31 cellular contexts compared by ENCODE assay signal in the genomic region with DNA sequence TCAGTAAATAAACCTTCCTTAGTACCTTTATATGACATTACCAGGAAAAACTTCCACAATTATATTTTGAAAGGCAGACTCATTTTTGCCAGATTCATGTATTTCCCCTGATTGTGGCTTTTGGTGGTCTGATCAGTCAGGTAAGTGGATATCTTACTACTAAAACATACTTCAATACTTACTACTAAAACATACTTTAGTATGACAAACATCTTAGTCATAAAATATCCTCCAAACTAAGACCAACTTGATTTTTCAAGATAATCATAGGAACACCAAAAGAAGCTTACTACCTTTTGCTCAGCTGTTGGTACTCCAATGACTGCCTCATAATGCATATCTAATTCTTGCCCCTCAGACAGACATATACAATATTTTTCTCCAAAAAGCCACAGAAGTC. TPM values are rescaled to one million over a fixed set of nuclear protein-coding genes. Genes with fewer than 3 reads are reported as not detected.
A peak's percentile ranks its signal among the peaks of the same experiment; 100 is the strongest.
DNase-seq lines count a peak whose midpoint lies in the region; ATAC-seq and TF ChIP-seq lines count a peak whose summit lies in the region.
"Had no signal": no experiment of that assay in that cellular context is flagged by ENCODE, and none has a peak within 500 bp of the region (broad histone marks: within the 10 kb centered on the region; RNA-seq: fewer than 3 reads in every experiment).

No MANE protein-coding gene starts in this region.

- peaks cover 15% of the 10 kb centered on the region for H3K36me3 Mint-ChIP-seq in endothelial cell (ENCODE audit: low read depth, unreplicated experiment)
- H3K36me3 Mint-ChIP-seq in stimulated activated memory B cell treated with anti-CD40 and anti-IgM and Interleukin-4, amounts not matched to agents 10 μg/mL and 1 μg/mL and 100 μg/mL, for 72 hours: no peaks in the 10 kb centered on the region
- H3K36me3 Mint-ChIP-seq: activated naive CD8-positive, alpha-beta T cell treated with anti-CD3 and anti-CD28 coated beads, Interleukin-2, amount 10 ng/mL, durations not matched to agents 7 days and 5 days; naive B cell had no signal

- peaks cover 85% of the 10 kb centered on the region for H3K4me1 Mint-ChIP-seq in endothelial cell (ENCODE audit: unreplicated experiment)
- H3K4me1 Mint-ChIP-seq in stimulated activated memory B cell treated with anti-CD40 and anti-IgM and Interleukin-4, amounts not matched to agents 10 μg/mL and 1 μg/mL and 100 μg/mL, for 72 hours: no peaks in the 10 kb centered on the region
- H3K4me1 Mint-ChIP-seq: activated naive CD8-positive, alpha-beta T cell treated with anti-CD3 and anti-CD28 coated beads, Interleukin-2, amount 10 ng/mL, durations not matched to agents 7 days and 5 days; naive B cell had no signal

- TF ChIP-seq CTCF in HCT116 (IDR thresholded peaks at IDR 0.05 in 2 of 3, conservative IDR thresholded peaks at IDR 0.05 in 1 of 3; ENCODE audit: borderline replicate concordance in 1 of 3, insufficient read depth in 1 of 3, low read depth in 2 of 3, low read length in 2 of 3): no peak
- no peak for TF ChIP-seq CTCF in PC-3 (conservative IDR thresholded peaks at IDR 0.05; ENCODE audit: low read depth, low read length)
- TF ChIP-seq CTCF in endothelial cell (IDR thresholded peaks at IDR 0.05; ENCODE audit: unreplicated experiment): no peak
- no peak for TF ChIP-seq CTCF in smooth muscle cell (IDR thresholded peaks at IDR 0.05; ENCODE audit: borderline replicate concordance, insufficient read depth, poor library complexity, severe bottlenecking)

- H4K20me1 ChIP-seq in HCT116 (ENCODE audit: insufficient read depth) (peaks cover 23% of the 10 kb centered on the region; the same call in 1 of the 2 replicates), PC-3 (ENCODE audit: low read length) (peaks cover 90% of the 10 kb centered on the region), smooth muscle cell (ENCODE audit: low read depth) (peaks cover 99% of the 10 kb centered on the region)

- H3K4me3 Mint-ChIP-seq in endothelial cell (ENCODE audit: unreplicated experiment): peak overlapping the region; percentile 16
- H3K4me3 Mint-ChIP-seq in stimulated activated memory B cell treated with anti-CD40 and anti-IgM and Interleukin-4, amounts not matched to agents 10 μg/mL and 1 μg/mL and 100 μg/mL, for 72 hours: no peak overlapping the region
- H3K4me3 Mint-ChIP-seq: activated naive CD8-positive, alpha-beta T cell treated with anti-CD3 and anti-CD28 coated beads, Interleukin-2, amount 10 ng/mL, durations not matched to agents 7 days and 5 days; naive B cell had no signal

- H3K36me3 ChIP-seq in HCT116 (ENCODE audit: control insufficient read depth in 1 of 2, insufficient read depth in 2 of 2, low read length in 2 of 2) (no peaks in the 10 kb centered on the region), PC-3 (ENCODE audit: low read depth, low read length) (no peaks in the 10 kb centered on the region), smooth muscle cell (ENCODE audit: low read depth) (no peaks in the 10 kb centered on the region)
- H3K36me3 ChIP-seq: cardiac muscle cell, heart left ventricle, neutrophil, tibial nerve had no signal

- H3K4me3 ChIP-seq in HCT116 (replicated peaks in 1 of 2; ENCODE audit: low read depth in 1 of 2, low read length in 2 of 2) (no peak overlapping the region), PC-3 (ENCODE audit: low read length) (peak overlapping the region; percentile 32), smooth muscle cell (no peak overlapping the region)
- H3K4me3 ChIP-seq: cardiac muscle cell, heart left ventricle, tibial nerve had no signal

- CTCF ChIA-PET in HCT116 (lab: Charles Lee): interaction anchor here (1.0 kb wide), 1 partner anchor 10 kb away, joined by 3 read pairs; a partner anchor contains a TSS
- CTCF ChIA-PET in PC-3 (lab: Charles Lee): interaction anchor here (0.8 kb wide), 2 partner anchors 113 to 126 kb away, joined by 3 read pairs; no protein-coding TSS in a partner anchor

- RAD21 ChIA-PET in HCT116 (lab: Charles Lee; ENCODE audit: low non-redundant PET in 1 of 2, low total read pairs in 2 of 2, uncharacterized antibody in 2 of 2, unreplicated experiment in 2 of 2): no interaction called here

- POLR2A ChIA-PET in HCT116 (lab: Charles Lee) (no interaction called here), PC-3 (lab: Charles Lee; ENCODE audit: unreplicated experiment) (interaction anchor here (0.6 kb wide), 1 partner anchor 110 kb away, joined by 3 read pairs; no protein-coding TSS in a partner anchor)

- DNase-seq in HCT116 (ENCODE audit: low read depth, low spot score) (no peak), PC-3 (peak; percentile 54), endothelial cell (ENCODE audit: low spot score) (no peak), smooth muscle cell (lab: John Stamatoyannopoulos, UW; ENCODE audit: unreplicated experiment) (no peak), DMS 273 treated with DMSO at 0.1 percent for 48 hours (lab: John Stamatoyannopoulos, UW) (no peak)
- DNase-seq: activated CD4-positive, alpha-beta T cell treated with anti-CD3 and anti-CD28 coated beads, Interleukin-2, amount 50 U/mL, for 48 hours; activated CD4-positive, CD25-positive, alpha-beta regulatory T cell treated with anti-CD3 and anti-CD28 coated beads, Interleukin-2, amount 50 U/mL, for 72 hours; activated gamma-delta T cell treated with Interleukin-2 at 50 U/mL for 16 hours; activated naive CD8-positive, alpha-beta T cell treated with anti-CD3 and anti-CD28 coated beads, Interleukin-2, amount 10 ng/mL, durations not matched to agents 7 days and 5 days; activated T-cell treated with anti-CD3 and anti-CD28 coated beads, Interleukin-2, amount 50 U/mL, for 48 hours; aorta; DMS79; effector CD4-positive, alpha-beta T cell; erythroblast; GF-D8; H7; heart left ventricle; midbrain; naive B cell; NCI-H1048; NCI-H446 treated with DMSO at 0.1 percent for 48 hours; NCI-H774; stimulated activated CD4-positive, alpha-beta T cell treated with anti-CD3 and anti-CD28 coated beads, Interleukin-4, amount 100 ng/mL, for 1 hour; T-helper 1 cell had no signal

- peaks cover 13% of the 10 kb centered on the region for H3F3A ChIP-seq in PC-3 (ENCODE audit: low read length, unreplicated experiment)
- no peaks in the 10 kb centered on the region for H3F3A ChIP-seq in smooth muscle cell (ENCODE audit: low read depth)

- H2AFZ ChIP-seq in HCT116 (ENCODE audit: low read depth, low read length, poor library complexity, severe bottlenecking) (no peak overlapping the region), PC-3 (ENCODE audit: low read length) (no peak overlapping the region), smooth muscle cell (ENCODE audit: low read depth) (no peak overlapping the region)

- H3K27me3 ChIP-seq in HCT116 (ENCODE audit: insufficient read depth, low read length): no peaks in the 10 kb centered on the region
- H3K27me3 ChIP-seq in PC-3 (ENCODE audit: low read length): no peaks in the 10 kb centered on the region
- H3K27me3 ChIP-seq in smooth muscle cell (ENCODE audit: low read depth): no peaks in the 10 kb centered on the region
- H3K27me3 ChIP-seq: cardiac muscle cell, tibial nerve had no signal

- peak overlapping the region; percentile 34 for H3K4me2 ChIP-seq in HCT116 (ENCODE audit: low read length)
- peak overlapping the region; percentile 59 for H3K4me2 ChIP-seq in PC-3 (ENCODE audit: low read length)
- H3K4me2 ChIP-seq in smooth muscle cell: peak overlapping the region; percentile 30

- H3K9me3 Mint-ChIP-seq in endothelial cell (ENCODE audit: unreplicated experiment): no peaks in the 10 kb centered on the region
- H3K9me3 Mint-ChIP-seq in stimulated activated memory B cell treated with anti-CD40 and anti-IgM and Interleukin-4, amounts not matched to agents 10 μg/mL and 1 μg/mL and 100 μg/mL, for 72 hours: peaks cover 15% of the 10 kb centered on the region

- no peak for TF ChIP-seq POLR2A in HCT116 (IDR thresholded peaks at IDR 0.05; ENCODE audit: borderline replicate concordance, extremely low read depth, insufficient read depth, insufficient read length)

- BruUV-seq in HCT116 (replicated peaks; lab: Mats Ljungman, UMichigan) (no TSS peak), PC-3 (replicated peaks; lab: Mats Ljungman, UMichigan) (no TSS peak)

- H3K79me2 ChIP-seq in HCT116 (ENCODE audit: insufficient read depth, low read length): peaks cover 99% of the 10 kb centered on the region
- peaks cover 100% of the 10 kb centered on the region for H3K79me2 ChIP-seq in PC-3 (ENCODE audit: low read length)
- peaks cover 100% of the 10 kb centered on the region for H3K79me2 ChIP-seq in smooth muscle cell (ENCODE audit: low read depth)

- H3K4me1 ChIP-seq in HCT116 (ENCODE audit: control insufficient read depth in 1 of 2, insufficient read depth in 2 of 2, low read length in 2 of 2): peaks cover 12 to 44% of the 10 kb centered on the region in 2 experiments; a peak in 3 of 4 replicates
- peaks cover 64% of the 10 kb centered on the region for H3K4me1 ChIP-seq in PC-3 (ENCODE audit: insufficient read depth, low read length)
- H3K4me1 ChIP-seq in smooth muscle cell (ENCODE audit: low read depth): peaks cover 21% of the 10 kb centered on the region

- intact Hi-C loops in HCT116 (cut with micrococcal nuclease): no loop called here
- intact Hi-C loops in PC-3 (cut with micrococcal nuclease): no loop called here

- H3K27ac ChIP-seq in HCT116 (ENCODE audit: low read depth, low read length) (no peak overlapping the region), PC-3 (ENCODE audit: low read length) (peak overlapping the region; percentile 47), smooth muscle cell (ENCODE audit: low read depth) (peak overlapping the region; percentile 68)
- H3K27ac ChIP-seq: cardiac muscle cell, neutrophil, RWPE1, tibial nerve had no signal

- H3K9ac ChIP-seq in HCT116 (ENCODE audit: low read length): no peak overlapping the region
- H3K9ac ChIP-seq in PC-3 (ENCODE audit: low read length): no peak overlapping the region
- no peak overlapping the region for H3K9ac ChIP-seq in smooth muscle cell (ENCODE audit: low read depth)

- peak overlapping the region; percentile 64 for H3K27ac Mint-ChIP-seq in endothelial cell (ENCODE audit: unreplicated experiment)
- no peak overlapping the region for H3K27ac Mint-ChIP-seq in stimulated activated memory B cell treated with anti-CD40 and anti-IgM and Interleukin-4, amounts not matched to agents 10 μg/mL and 1 μg/mL and 100 μg/mL, for 72 hours
- H3K27ac Mint-ChIP-seq: activated naive CD8-positive, alpha-beta T cell treated with anti-CD3 and anti-CD28 coated beads, Interleukin-2, amount 10 ng/mL, durations not matched to agents 7 days and 5 days; naive B cell had no signal

- TF ChIP-seq RAD21 in HCT116 (IDR thresholded peaks at IDR 0.05; ENCODE audit: low read depth): no peak

- peaks cover 4% of the 10 kb centered on the region for H3K27me3 Mint-ChIP-seq in endothelial cell (ENCODE audit: unreplicated experiment)
- H3K27me3 Mint-ChIP-seq in stimulated activated memory B cell treated with anti-CD40 and anti-IgM and Interleukin-4, amounts not matched to agents 10 μg/mL and 1 μg/mL and 100 μg/mL, for 72 hours: peaks cover 48% of the 10 kb centered on the region

- H3K9me2 ChIP-seq in HCT116 (ENCODE audit: insufficient read depth) (no peaks in the 10 kb centered on the region), PC-3 (replicated peaks; ENCODE audit: low read length) (no peaks in the 10 kb centered on the region)

- ATAC-seq in HCT116 (no peak), PC-3 (peak; percentile 16), GM18873 (IDR thresholded peaks at IDR 0.05; ENCODE audit: low FRiP score, unreplicated experiment) (no peak)
- no peak for ATAC-seq in stimulated activated memory B cell treated with anti-CD40 and anti-IgM and Interleukin-4, amounts not matched to agents 10 μg/mL and 1 μg/mL and 100 μg/mL, for 72 hours
- ATAC-seq: sciatic nerve had no signal

- H3K9me3 ChIP-seq in HCT116 (ENCODE audit: control insufficient read depth in 1 of 2, insufficient read depth in 1 of 2, low read depth in 1 of 2, low read length in 2 of 2): no peaks in the 10 kb centered on the region
- H3K9me3 ChIP-seq in PC-3 (ENCODE audit: low read length): no peaks in the 10 kb centered on the region
- no peaks in the 10 kb centered on the region for H3K9me3 ChIP-seq in smooth muscle cell (replicated peaks; ENCODE audit: low read depth)
- H3K9me3 ChIP-seq: heart left ventricle, neutrophil had no signal

RNA-seq across cellular contexts. Expression of a gene that starts 9.3 kb away (rescaled TPM):
- total RNA-seq in HCT116 (2021; ENCODE audit: unreplicated experiment): 83.6 TPM
- polyA plus RNA-seq in HCT116 (2012): 34.7 and 39.7 TPM in 2 replicates
- total RNA-seq in PC-3 (2014; rRNA removed): 67.0 and 102 TPM in 2 replicates
- 473 TPM for total RNA-seq in endothelial cell (ENCODE audit: unreplicated experiment)
- total RNA-seq in smooth muscle cell: 73.1 and 89.6 TPM in 2 replicates
- 28.4 and 48.0 TPM in 2 replicates for polyA plus RNA-seq in smooth muscle cell
- total RNA-seq: activated naive CD8-positive, alpha-beta T cell treated with anti-CD3 and anti-CD28 coated beads, Interleukin-2, amount 10 ng/mL, durations not matched to agents 7 days and 5 days had no signal
